In the genomic region with DNA sequence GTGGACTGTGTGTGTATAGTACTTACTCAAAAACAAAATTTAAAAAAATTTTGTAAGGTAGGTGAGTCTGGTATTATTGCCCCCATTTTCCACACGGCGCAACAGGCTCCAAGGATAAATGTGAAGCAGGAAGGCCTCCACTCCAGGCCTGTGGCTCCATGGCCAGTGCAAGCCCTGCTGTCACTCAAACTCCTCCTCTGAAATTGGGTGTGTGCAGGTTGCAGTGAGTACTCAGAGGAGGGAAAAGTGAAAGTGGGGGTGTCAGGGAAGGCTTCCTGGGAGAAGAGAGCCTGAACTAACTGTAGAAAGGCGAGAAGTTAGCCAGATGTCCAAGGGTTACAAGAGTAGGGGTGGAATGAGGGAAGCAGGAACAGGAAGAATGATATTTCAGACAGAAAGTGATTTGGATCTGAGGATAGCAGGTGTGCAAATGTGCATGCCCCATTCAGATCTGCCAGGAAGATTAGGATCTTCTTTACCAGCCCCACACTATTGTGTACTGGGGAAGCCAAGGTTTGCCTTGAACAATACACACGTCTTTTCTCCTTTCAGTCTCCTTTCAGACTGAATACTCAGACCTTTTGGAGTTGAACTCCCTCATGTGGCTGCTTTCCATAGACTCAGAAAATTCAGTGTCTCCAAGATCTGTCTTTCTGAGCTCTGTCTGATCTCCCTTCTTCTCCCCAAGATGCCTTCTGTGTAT, we compare ENCODE assay signal across 8 cellular contexts. TPM values are rescaled to one million over a fixed set of nuclear protein-coding genes. Genes with fewer than 3 reads are reported as not detected.
A peak's percentile ranks its signal among the peaks of the same experiment; 100 is the strongest.
DNase-seq lines count a peak whose midpoint lies in the region; TF ChIP-seq lines count a peak whose summit lies in the region.

No MANE protein-coding gene starts in this region.

- intact Hi-C loops in posterior vena cava (cut with DNase I), result loop anchor here in 1 of 2 donors (5.0 kb wide), 1 partner anchor 87 kb away; no protein-coding TSS in a partner anchor

- no peak overlapping the region for H3K4me3 ChIP-seq in foreskin fibroblast (ENCODE audit: low read depth in 1 of 2, low read length in 2 of 2)

- DNase-seq in NCI-H2171 treated with DMSO at 0.1 percent for 48 hours (lab: John Stamatoyannopoulos, UW) (peak; percentile 38), NCI-H2171 (lab: John Stamatoyannopoulos, UW) (no peak), RPMI7951 (ENCODE audit: low read depth) (peak; percentile 53), foreskin fibroblast (peak in 1 of 2 donors; percentile 66), stromal cell of bone marrow (ENCODE audit: low read depth) (peak; percentile 57), T1000 (lab: John Stamatoyannopoulos, UW) (no peak), posterior vena cava (ENCODE audit: low spot score) (no peak)
- DNase-seq in stimulated activated CD4-positive, alpha-beta T cell treated with anti-CD3 and anti-CD28 coated beads, Interleukin-2, amount 100 ng/mL, for 48 hours, result no peak

- TF ChIP-seq CTCF in foreskin fibroblast (IDR thresholded peaks at IDR 0.05; ENCODE audit: low read depth, low read length), result peak; percentile 49

RNA-seq across cellular contexts. Expression of gene RYK, which starts 48.7 kb away (rescaled TPM):
- total RNA-seq in RPMI7951 (2014; rRNA removed; shearing (Covaris generic)), result 88.9 and 89.6 TPM in 2 replicates
- 10 to 100 TPM; 55.8 to 82.7 TPM for total RNA-seq in posterior vena cava

Comparison
In these comparisons a context has a peak if more than half of its experiments do, and no peak if none do; other contexts are left out.
1. DNase-seq: peak in NCI-H2171 treated with DMSO at 0.1 percent for 48 hours (single experiment), RPMI7951 (single experiment) and stromal cell of bone marrow (single experiment); none in NCI-H2171 (single experiment), T1000 (single experiment), posterior vena cava (single experiment) and stimulated activated CD4-positive, alpha-beta T cell treated with anti-CD3 and anti-CD28 coated beads, Interleukin-2, amount 100 ng/mL, for 48 hours (0 of 2).